1 cellular context compared by ENCODE assay signal in the genomic region with DNA sequence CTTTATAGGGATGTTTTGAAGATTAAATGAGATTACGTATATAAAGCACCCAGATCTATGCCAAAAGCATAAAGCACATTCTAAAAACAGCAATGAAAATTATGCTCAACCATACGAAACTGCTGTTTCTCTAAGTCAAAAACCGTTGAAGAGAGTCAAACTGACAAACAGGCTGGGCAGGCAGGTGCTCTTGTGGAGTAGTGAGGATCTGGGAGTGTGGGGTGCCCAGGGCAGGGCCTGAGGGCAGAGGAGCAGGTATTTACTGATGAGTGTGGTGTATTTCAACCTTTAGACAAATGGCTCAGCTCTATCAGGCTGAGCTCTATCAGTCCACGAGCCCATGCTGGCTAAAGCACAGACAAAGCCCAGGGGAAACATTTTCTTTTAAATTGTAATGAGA.
TF ChIP-seq lines count a peak whose summit lies in the region.

No MANE protein-coding gene starts in this region.

TF ChIP-seq in H1, 55 proteins besides CTCF, POLR2A, EP300 and RAD21:
- TF ChIP-seq TAF7 (optimal IDR thresholded peaks at IDR 0.05; ENCODE audit: borderline replicate concordance, low read depth, low read length) (no peak), ZNF274 (IDR thresholded peaks at IDR 0.05; ENCODE audit: borderline replicate concordance, extremely low read depth, low read length) (no peak), JUN (IDR thresholded peaks at IDR 0.05; ENCODE audit: low read depth, low read length) (no peak), CBX5 (IDR thresholded peaks at IDR 0.05; ENCODE audit: low read depth, low read length) (no peak), BACH1 (IDR thresholded peaks at IDR 0.05; ENCODE audit: low read length) (no peak), SP2 (IDR thresholded peaks at IDR 0.05; ENCODE audit: low read length) (no peak), SRF (IDR thresholded peaks at IDR 0.05; ENCODE audit: low read depth, low read length) (no peak), TCF12 (IDR thresholded peaks at IDR 0.05; ENCODE audit: low read depth, low read length) (no peak), KDM4A (IDR thresholded peaks at IDR 0.05; ENCODE audit: low read depth, low read length, severe bottlenecking) (no peak), SIN3A (conservative IDR thresholded peaks at IDR 0.05 in 1 of 2, IDR thresholded peaks at IDR 0.05 in 1 of 2; ENCODE audit: low read depth in 1 of 2, low read length in 2 of 2) (no peak), FOSL1 (IDR thresholded peaks at IDR 0.05; ENCODE audit: insufficient read depth, low read depth, low read length) (no peak), SIRT6 (IDR thresholded peaks at IDR 0.05; ENCODE audit: low read length) (no peak), GTF2F1 (IDR thresholded peaks at IDR 0.05; ENCODE audit: borderline replicate concordance, low read depth, low read length) (no peak), TBP (IDR thresholded peaks at IDR 0.05; ENCODE audit: low read depth, low read length) (no peak), RXRA (IDR thresholded peaks at IDR 0.05; ENCODE audit: insufficient read depth, low read depth, low read length) (no peak)
- TF ChIP-seq, protein P1, sequence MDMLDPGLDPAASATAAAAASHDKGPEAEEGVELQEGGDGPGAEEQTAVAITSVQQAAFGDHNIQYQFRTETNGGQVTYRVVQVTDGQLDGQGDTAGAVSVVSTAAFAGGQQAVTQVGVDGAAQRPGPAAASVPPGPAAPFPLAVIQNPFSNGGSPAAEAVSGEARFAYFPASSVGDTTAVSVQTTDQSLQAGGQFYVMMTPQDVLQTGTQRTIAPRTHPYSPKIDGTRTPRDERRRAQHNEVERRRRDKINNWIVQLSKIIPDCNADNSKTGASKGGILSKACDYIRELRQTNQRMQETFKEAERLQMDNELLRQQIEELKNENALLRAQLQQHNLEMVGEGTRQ (IDR thresholded peaks at IDR 0.05; ENCODE audit: low read length): no peak
- TF ChIP-seq, protein P2, sequence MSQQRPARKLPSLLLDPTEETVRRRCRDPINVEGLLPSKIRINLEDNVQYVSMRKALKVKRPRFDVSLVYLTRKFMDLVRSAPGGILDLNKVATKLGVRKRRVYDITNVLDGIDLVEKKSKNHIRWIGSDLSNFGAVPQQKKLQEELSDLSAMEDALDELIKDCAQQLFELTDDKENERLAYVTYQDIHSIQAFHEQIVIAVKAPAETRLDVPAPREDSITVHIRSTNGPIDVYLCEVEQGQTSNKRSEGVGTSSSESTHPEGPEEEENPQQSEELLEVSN (IDR thresholded peaks at IDR 0.05): no peak
- TF ChIP-seq, protein P3, sequence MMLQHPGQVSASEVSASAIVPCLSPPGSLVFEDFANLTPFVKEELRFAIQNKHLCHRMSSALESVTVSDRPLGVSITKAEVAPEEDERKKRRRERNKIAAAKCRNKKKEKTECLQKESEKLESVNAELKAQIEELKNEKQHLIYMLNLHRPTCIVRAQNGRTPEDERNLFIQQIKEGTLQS (IDR thresholded peaks at IDR 0.05; ENCODE audit: insufficient read depth, low read depth, low read length): no peak
